ENCODE assay signal across 10 cellular contexts in genomic region chr2:156322681-156323211, GRCh38. TPM values are rescaled to one million over a fixed set of nuclear protein-coding genes. Genes with fewer than 3 reads are reported as not detected.
A peak's percentile ranks its signal among the peaks of the same experiment; 100 is the strongest.
DNase-seq lines count a peak whose midpoint lies in the region; ATAC-seq, FAIRE-seq and TF ChIP-seq lines count a peak whose summit lies in the region.
"Had no signal": no experiment of that assay in that cellular context is flagged by ENCODE, and none has a peak within 500 bp of the region (broad histone marks: within the 10 kb centered on the region; RNA-seq: fewer than 3 reads in every experiment).

No MANE protein-coding gene starts in this region.

- H3K9me3 ChIP-seq in GM12878 (replicated peaks; ENCODE audit: control insufficient read depth, insufficient read depth, low read length) = no peaks in the 10 kb centered on the region; the same call in 2 of the 3 replicates
- no peaks in the 10 kb centered on the region for H3K9me3 ChIP-seq in upper lobe of right lung
- H3K9me3 ChIP-seq: ovary had no signal

- RAD21 ChIA-PET in GM12878 (lab: Charles Lee; ENCODE audit: unreplicated experiment) = no interaction called here

- ATAC-seq in GM18511 (IDR thresholded peaks at IDR 0.05; ENCODE audit: unreplicated experiment) (peak; percentile 23), HG02610 (IDR thresholded peaks at IDR 0.05; ENCODE audit: unreplicated experiment) (peak; percentile 20), GM12878 (peak; percentile 16; the same call in 2 of the 3 replicates), upper lobe of right lung (no peak)

- no peaks in the 10 kb centered on the region for H3K36me3 ChIP-seq in GM12878 (ENCODE audit: control insufficient read depth in 2 of 2, insufficient read depth in 2 of 2, low read length in 1 of 2)
- H3K36me3 ChIP-seq in upper lobe of right lung = peaks cover 6% of the 10 kb centered on the region
- H3K36me3 ChIP-seq: ovary had no signal

- H3K4me2 ChIP-seq in GM12878 (ENCODE audit: control insufficient read depth, insufficient read depth) = peak overlapping the region; percentile 74

- intact Hi-C loops in GM12878 (cut with micrococcal nuclease; ENCODE audit: unreplicated experiment) (no loop called here), upper lobe of right lung (cut with DNase I) (no loop called here)

- H3K9ac ChIP-seq in GM12878 (ENCODE audit: control insufficient read depth, insufficient read depth, low read length) = no peak overlapping the region

- peaks cover 14 to 35% of the 10 kb centered on the region in 2 experiments for H3K27me3 ChIP-seq in GM12878 (replicated peaks in 1 of 2; ENCODE audit: control insufficient read depth in 2 of 2, insufficient read depth in 2 of 2, low read length in 1 of 2)
- H3K27me3 ChIP-seq in upper lobe of right lung = peaks cover 32% of the 10 kb centered on the region
- H3K27me3 ChIP-seq: ovary had no signal

- TF ChIP-seq POLR2A in GM12878 (IDR thresholded peaks at IDR 0.05; ENCODE audit: low read depth, low read length) = no peak

- SMC1A ChIA-PET in GM12878 (lab: Charles Lee; ENCODE audit: uncharacterized antibody, unreplicated experiment) = interaction anchor here (1.0 kb wide), 1 partner anchor 8 kb away, joined by 3 read pairs; no protein-coding TSS in a partner anchor

- CTCF ChIA-PET in GM12878 (lab: Yijun Ruan, JAX) = interaction anchor here (1.2 to 2.2 kb wide), 2 partner anchors 12 to 131 kb away, joined by 3 to 6 read pairs; no protein-coding TSS in a partner anchor

- H3K27ac ChIP-seq in GM12878 (ENCODE audit: control insufficient read depth, insufficient read depth) = no peak overlapping the region
- no peak overlapping the region for H3K27ac ChIP-seq in upper lobe of right lung
- H3K27ac ChIP-seq: ovary had no signal

- TF ChIP-seq EP300 in GM12878 (IDR thresholded peaks at IDR 0.05; ENCODE audit: borderline replicate concordance in 1 of 2, control insufficient read depth in 1 of 2, low read depth in 2 of 2, low read length in 2 of 2) = no peak

- POLR2A ChIA-PET in GM12878 (lab: Charles Lee) = no interaction called here

- H3K4me1 Mint-ChIP-seq in neural crest cell = peaks cover 22% of the 10 kb centered on the region

- H3K27ac Mint-ChIP-seq in neural crest cell (ENCODE audit: unreplicated experiment) = no peak overlapping the region

- H3K4me1 ChIP-seq in GM12878 (ENCODE audit: control insufficient read depth, insufficient read depth, low read length) (peaks cover 3% of the 10 kb centered on the region), upper lobe of right lung (peaks cover 23% of the 10 kb centered on the region)

- peaks cover 75% of the 10 kb centered on the region for H3K27me3 Mint-ChIP-seq in neural crest cell (ENCODE audit: low read depth)

- WGBS in GM12878 (ENCODE audit: insufficient coverage, insufficient replicate concordance, low lambda C conversion rate, missing lambda C conversion rate) = 65% methylated on average over 26 of the region's 26 CpGs

- H2AFZ ChIP-seq in GM12878 (ENCODE audit: control insufficient read depth, low read depth, low read length) = no peak overlapping the region

- no peaks in the 10 kb centered on the region for H4K20me1 ChIP-seq in GM12878 (ENCODE audit: control insufficient read depth, insufficient read depth)

- no peak for FAIRE-seq in GM12878 (lab: Jason Lieb, UNC)

- no peaks in the 10 kb centered on the region for H3K79me2 ChIP-seq in GM12878 (ENCODE audit: control insufficient read depth, insufficient read depth, low read length)

- BruUV-seq in GM12878 (replicated peaks; lab: Mats Ljungman, UMichigan) = no TSS peak

- H3K36me3 Mint-ChIP-seq in neural crest cell (ENCODE audit: low read depth) = peaks cover 26% of the 10 kb centered on the region

- TF ChIP-seq CTCF in GM12878 (IDR thresholded peaks at IDR 0.05 in 2 of 3, conservative IDR thresholded peaks at IDR 0.05 in 1 of 3; ENCODE audit: control insufficient read depth in 2 of 3, extremely low read depth in 1 of 3, insufficient read depth in 1 of 3, low read depth in 3 of 3, low read length in 3 of 3) = no peak
- no peak for TF ChIP-seq CTCF in neural crest cell (conservative IDR thresholded peaks at IDR 0.05)
- no peak for TF ChIP-seq CTCF in upper lobe of right lung (IDR thresholded peaks at IDR 0.05)

- peak overlapping the region; percentile 72 for H3K4me3 Mint-ChIP-seq in neural crest cell

- no peak for TF ChIP-seq RAD21 in GM12878 (IDR thresholded peaks at IDR 0.05; ENCODE audit: insufficient read depth, low read depth, low read length)

- H3K4me3 ChIP-seq in GM12878 (peak overlapping the region; percentile 61; the same call in 1 of the 2 replicates), upper lobe of right lung (no peak overlapping the region)
- H3K4me3 ChIP-seq: ovary had no signal

- in situ Hi-C loops in GM12878 (cut with MboI) = no loop called here

- DNase-seq in GM12878 (ENCODE audit: low read depth, low spot score) (no peak), neural crest cell (ENCODE audit: low read depth, low spot score) (no peak), NCI-H748 treated with DMSO at 0.1 percent for 48 hours (lab: John Stamatoyannopoulos, UW) (no peak), upper lobe of right lung (no peak), hypothalamus (lab: John Stamatoyannopoulos, UW) (no peak)
- DNase-seq in stimulated activated naive CD4-positive, alpha-beta T cell treated with Interleukin-2 at 50 U/mL for 16 hours (lab: John Stamatoyannopoulos, UW) = no peak
- DNase-seq: SW 1271 had no signal

- H3K9me3 Mint-ChIP-seq in neural crest cell = peaks cover 2% of the 10 kb centered on the region

TF ChIP-seq in GM12878, 131 proteins besides CTCF, POLR2A, EP300 and RAD21:
- TF ChIP-seq NR2C1 (IDR thresholded peaks at IDR 0.05) = no peak
- TF ChIP-seq SIN3A (IDR thresholded peaks at IDR 0.05; ENCODE audit: low read depth, low read length) = no peak
- no peak for TF ChIP-seq TBL1XR1 (IDR thresholded peaks at IDR 0.05; ENCODE audit: low read depth, low read length)
- no peak for TF ChIP-seq MYC (IDR thresholded peaks at IDR 0.05; ENCODE audit: insufficient read depth, insufficient read length, insufficient replicate concordance, low read length, severe bottlenecking)
- peak; percentile 46 for TF ChIP-seq SUZ12 (IDR thresholded peaks at IDR 0.05; ENCODE audit: unreplicated experiment)
- TF ChIP-seq ZBED1 (IDR thresholded peaks at IDR 0.05; ENCODE audit: borderline replicate concordance) = no peak
- no peak for TF ChIP-seq MLLT1 (IDR thresholded peaks at IDR 0.05)
- no peak for TF ChIP-seq ZNF217 (IDR thresholded peaks at IDR 0.05)
- no peak for TF ChIP-seq ZSCAN29 (IDR thresholded peaks at IDR 0.05)
- TF ChIP-seq EZH2 (IDR thresholded peaks at IDR 0.05; ENCODE audit: borderline replicate concordance, control insufficient read depth, low read depth, low read length) = peak; percentile 69; the same call in 1 of the 2 replicates
- no peak for TF ChIP-seq SPI1 (IDR thresholded peaks at IDR 0.05; ENCODE audit: borderline replicate concordance, insufficient read depth, low read depth, low read length)
- no peak for TF ChIP-seq RAD51 (IDR thresholded peaks at IDR 0.05)

RNA-seq across cellular contexts. Expression of gene NR4A2, which starts 9.8 kb away (rescaled TPM):
- 3.3 and 5.1 TPM in 2 replicates for total RNA-seq in GM12878 (2013; cell fraction: nucleolus; rRNA removed)
- total RNA-seq in GM12878 (2014; rRNA removed) (0.44 and 0.68 TPM in 2 replicates), GM12878 (2014; rRNA removed; fragmentation: Illumina TruSeq; extraction: Trizol) (0.41 and 0.49 TPM in 2 replicates), GM12878 (2021) (1.4 TPM in 2 replicates), neural crest cell (7.8 and 7.9 TPM in 2 replicates), upper lobe of right lung (3.5 TPM)
- 0.35 TPM for polyA plus RNA-seq in GM12878 (2011; ENCODE audit: low read depth)
- polyA plus RNA-seq in GM12878 (2011; rRNA removed) (3.4 and 4.0 TPM in 2 replicates), GM12878 (2014; fragmentation: Illumina TruSeq; extraction: Trizol) (0.91 and 1.3 TPM in 2 replicates), GM12878 (2014; fragmentation: Nextera tagmentation; extraction: Ambion mirVana) (under 1 TPM; 0.40 to 0.42 TPM), GM12878 (2014; rRNA removed) (0.70 and 0.71 TPM in 2 replicates), GM12878 (2016; fragmentation: Nextera tagmentation; extraction: Ambion mirVana) (under 1 TPM; 0.15 to 0.45 TPM)
- polyA plus RNA-seq in GM12878 (2011; cell fraction: cytosol; rRNA removed) = 3.2 TPM in 2 replicates
- 16.2 and 18.4 TPM in 2 replicates for polyA plus RNA-seq in GM12878 (2011; cell fraction: nucleus; rRNA removed)
- 0.66 and 2.4 TPM in 2 replicates for polyA plus RNA-seq in GM12878 (2012)
- 3.4 and 4.8 TPM in 2 replicates for polyA minus RNA-seq in GM12878 (2011; rRNA and poly(A)+ RNA removed)
- 2.5 and 3.1 TPM in 2 replicates for polyA minus RNA-seq in GM12878 (2011; cell fraction: cytosol; rRNA and poly(A)+ RNA removed)
- 11.5 and 16.0 TPM in 2 replicates for polyA minus RNA-seq in GM12878 (2011; cell fraction: nucleus; rRNA and poly(A)+ RNA removed)
